ENCODE assay signal across 26 cellular contexts in genomic region chr19:11023016-11023415, GRCh38.
"Had no signal": no experiment of that assay in that cellular context is flagged by ENCODE, and none has a peak within 500 bp of the region (broad histone marks: within the 10 kb centered on the region; RNA-seq: fewer than 3 reads in every experiment).

No MANE protein-coding gene starts in this region.

- H3K4me1 ChIP-seq: SJSA1 had no signal

- H3K9me3 ChIP-seq: MG63, SJSA1, SK-N-SH had no signal

- H3K4me3 ChIP-seq: cardiac muscle cell, MG63, SJSA1 had no signal

- DNase-seq: activated CD4-positive, alpha-beta T cell treated with anti-CD3 and anti-CD28 coated beads, Interleukin-2, amount 10 ng/mL, durations not matched to agents 24 days and 14 days; activated CD4-positive, alpha-beta T cell treated with anti-CD3 and anti-CD28 coated beads, Interleukin-2, amount 50 U/mL, for 4 hours; activated CD8-positive, alpha-beta memory T cell treated with anti-CD3 and anti-CD28 coated beads, Interleukin-2, amount 50 U/mL, for 4 hours; activated gamma-delta T cell treated with Interleukin-2 at 50 U/mL for 16 hours; activated naive CD4-positive, alpha-beta T cell treated with anti-CD3 and anti-CD28 coated beads for 36 hours; activated T-cell treated with anti-CD3 and anti-CD28 coated beads for 4 hours; activated T-cell treated with anti-CD3 and anti-CD28 coated beads, Interleukin-2, amount 50 U/mL, for 4 hours; amniotic stem cell; aorta; Kasumi-1; MG63; NCI-H1048; NCI-H1105 treated with DMSO at 0.1 percent for 48 hours; NCI-H1436 treated with DMSO at 0.1 percent for 48 hours; NCI-H1694 treated with DMSO at 0.1 percent for 48 hours; NCI-H2029; NCI-H345; NCI-H510A; NCI-H526; NCI-H748 treated with DMSO at 0.1 percent for 48 hours; OCI-M1; SHP77 treated with DMSO at 0.1 percent for 48 hours; SK-N-SH had no signal

- H3K27me3 ChIP-seq: cardiac muscle cell, MG63, SJSA1 had no signal

- H3K27ac ChIP-seq: cardiac muscle cell, SJSA1 had no signal

- ATAC-seq: activated naive CD4-positive, alpha-beta T cell treated with anti-CD3 and anti-CD28 coated beads, Interleukin-2, amount 50 U/mL, for 72 hours; activated T-cell treated with anti-CD3 and anti-CD28 coated beads, Interleukin-2, amount 50 U/mL, for 4 hours had no signal

- H3K9ac ChIP-seq: SK-N-SH had no signal

- H3K4me2 ChIP-seq: SK-N-SH had no signal
